ENCODE assay signal across 26 cellular contexts in genomic region chr20:44411020-44411756, GRCh38. TPM values are rescaled to one million over a fixed set of nuclear protein-coding genes. Genes with fewer than 3 reads are reported as not detected.
"Had no signal": no experiment of that assay in that cellular context is flagged by ENCODE, and none has a peak within 500 bp of the region (broad histone marks: within the 10 kb centered on the region; RNA-seq: fewer than 3 reads in every experiment).

No MANE protein-coding gene starts in this region.

- H3K36me3 ChIP-seq: brain microvascular endothelial cell, neural progenitor cell, sigmoid colon, spleen, thyroid gland had no signal

- H3K4me3 Mint-ChIP-seq: activated CD4-positive, alpha-beta T cell treated with anti-CD3 and anti-CD28 coated beads, Interleukin-2, amount 10 ng/mL, durations not matched to agents 24 days and 14 days; activated CD8-positive, alpha-beta T cell treated with anti-CD3 and anti-CD28 coated beads for 36 hours; activated T-helper 17 cell treated with anti-CD3 and anti-CD28 coated beads, Interleukin-2, amount 50 U/mL, for 72 hours; endodermal cell; neural progenitor cell had no signal

- DNase-seq: activated CD4-positive, alpha-beta T cell treated with anti-CD3 and anti-CD28 coated beads, Interleukin-2, amount 10 ng/mL, durations not matched to agents 24 days and 14 days; activated CD8-positive, alpha-beta T cell treated with anti-CD3 and anti-CD28 coated beads for 36 hours; activated naive CD4-positive, alpha-beta T cell; activated T-cell treated with anti-CD3 and anti-CD28 coated beads, Interleukin-2, amount 50 U/mL, for 1 hour; anterior cingulate cortex; brain microvascular endothelial cell; central memory CD4-positive, alpha-beta T cell; dorsolateral prefrontal cortex; endodermal cell; foreskin fibroblast; hypothalamus; islet precursor cell; left ventricle myocardium superior; mesendoderm; sigmoid colon; SK-N-SH; spleen; stimulated activated CD8-positive, alpha-beta memory T cell treated with anti-CD3 and anti-CD28 coated beads, Interleukin-4, amount 100 ng/mL, for 48 hours; stimulated activated naive CD4-positive, alpha-beta T cell; T-helper 9 cell; thyroid gland had no signal

- H3K27me3 ChIP-seq: brain microvascular endothelial cell, neural progenitor cell, thyroid gland had no signal

- H3K4me1 Mint-ChIP-seq: activated CD4-positive, alpha-beta T cell treated with anti-CD3 and anti-CD28 coated beads, Interleukin-2, amount 10 ng/mL, durations not matched to agents 24 days and 14 days; activated T-helper 17 cell treated with anti-CD3 and anti-CD28 coated beads, Interleukin-2, amount 50 U/mL, for 72 hours had no signal

- H3K9me3 ChIP-seq: sigmoid colon, SK-N-SH, spleen, thyroid gland had no signal

- H3K27ac ChIP-seq: brain microvascular endothelial cell, dorsolateral prefrontal cortex, epithelial cell of prostate, neural progenitor cell, sigmoid colon, spleen, thyroid gland had no signal

- H3K4me3 ChIP-seq: dorsolateral prefrontal cortex, neural progenitor cell, sigmoid colon, spleen, thyroid gland had no signal

- H3K4me1 ChIP-seq: sigmoid colon, spleen, thyroid gland had no signal

- H3K36me3 Mint-ChIP-seq: neural progenitor cell had no signal

- H3K9ac ChIP-seq: neural progenitor cell, SK-N-SH had no signal

- H3K9me3 Mint-ChIP-seq: activated CD4-positive, alpha-beta T cell treated with anti-CD3 and anti-CD28 coated beads, Interleukin-2, amount 10 ng/mL, durations not matched to agents 24 days and 14 days; activated CD8-positive, alpha-beta T cell treated with anti-CD3 and anti-CD28 coated beads for 36 hours; activated T-helper 17 cell treated with anti-CD3 and anti-CD28 coated beads, Interleukin-2, amount 50 U/mL, for 72 hours; endodermal cell; neural progenitor cell had no signal

- H3K27ac Mint-ChIP-seq: activated CD4-positive, alpha-beta T cell treated with anti-CD3 and anti-CD28 coated beads, Interleukin-2, amount 10 ng/mL, durations not matched to agents 24 days and 14 days; activated CD8-positive, alpha-beta T cell treated with anti-CD3 and anti-CD28 coated beads for 36 hours; endodermal cell; neural progenitor cell had no signal

- ATAC-seq: activated CD8-positive, alpha-beta T cell treated with anti-CD3 and anti-CD28 coated beads for 36 hours; activated T-helper 17 cell treated with anti-CD3 and anti-CD28 coated beads, Interleukin-2, amount 50 U/mL, for 72 hours; left ventricle myocardium superior had no signal

RNA-seq across cellular contexts. Expression of gene HNF4A, which starts 55.7 kb away (rescaled TPM):
- total RNA-seq: activated CD4-positive, alpha-beta T cell treated with anti-CD3 and anti-CD28 coated beads, Interleukin-2, amount 10 ng/mL, durations not matched to agents 24 days and 14 days; activated CD8-positive, alpha-beta T cell treated with anti-CD3 and anti-CD28 coated beads for 36 hours; activated T-helper 17 cell treated with anti-CD3 and anti-CD28 coated beads, Interleukin-2, amount 50 U/mL, for 72 hours; left ventricle myocardium superior; myocyte; spleen; subcutaneous adipose tissue; thyroid gland had no signal
- polyA plus RNA-seq: SK-N-SH had no signal
